1 cellular context compared by ENCODE assay signal in the genomic region with DNA sequence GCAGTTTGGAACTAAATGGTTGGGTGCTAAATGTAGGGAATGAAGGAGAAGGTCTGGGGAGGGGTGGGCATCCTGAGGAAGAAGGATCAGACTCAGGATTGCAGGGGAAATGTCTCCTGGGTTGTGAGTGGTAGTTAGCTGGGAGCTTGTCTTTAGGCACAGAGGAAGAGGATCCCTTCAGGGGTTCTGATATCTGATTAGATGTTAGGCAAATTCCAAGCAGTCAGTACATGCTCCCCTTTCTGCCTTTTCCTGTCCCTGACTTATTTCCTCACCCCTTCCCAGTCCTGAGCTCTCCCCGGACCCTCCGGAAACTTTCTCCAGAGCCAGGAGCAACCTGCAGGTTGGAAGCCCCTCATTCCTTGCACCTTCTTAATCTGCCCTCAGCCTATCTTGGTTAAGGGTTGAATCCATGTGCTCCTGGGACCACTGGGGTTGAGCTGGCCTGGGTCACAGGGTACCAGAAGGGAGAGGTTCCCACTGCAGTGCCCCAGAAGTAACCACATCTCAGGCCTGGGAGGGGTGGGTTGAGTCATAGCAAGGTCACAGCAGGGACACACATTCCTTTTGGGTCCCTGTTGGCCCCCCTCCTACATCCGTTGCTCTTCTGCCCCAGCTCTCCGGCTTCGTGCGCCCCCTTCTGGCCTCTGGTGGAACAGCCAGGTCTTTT.
TF ChIP-seq lines count a peak whose summit lies in the region.

No MANE protein-coding gene starts in this region.

TF ChIP-seq in H1, 55 proteins besides CTCF, POLR2A, EP300 and RAD21:
- TF ChIP-seq CHD2 (IDR thresholded peaks at IDR 0.05; ENCODE audit: low read length) (no peak), KDM1A (IDR thresholded peaks at IDR 0.05; ENCODE audit: borderline replicate concordance, low read length) (no peak), TEAD4 (IDR thresholded peaks at IDR 0.05; ENCODE audit: low read depth, low read length) (peak; percentile 85), SP4 (IDR thresholded peaks at IDR 0.05; ENCODE audit: low read length) (no peak), BACH1 (IDR thresholded peaks at IDR 0.05; ENCODE audit: low read length) (no peak), YY1 (IDR thresholded peaks at IDR 0.05; ENCODE audit: low read depth, low read length) (no peak), SIN3A (conservative IDR thresholded peaks at IDR 0.05 in 1 of 2, IDR thresholded peaks at IDR 0.05 in 1 of 2; ENCODE audit: low read depth in 1 of 2, low read length in 2 of 2) (no peak), POLR2AphosphoS5 (IDR thresholded peaks at IDR 0.05; ENCODE audit: low read depth, low read length) (no peak), SUZ12 (IDR thresholded peaks at IDR 0.05; ENCODE audit: low read length) (0 out of 2 replicates have a peak, but pooled peaks have one; percentile 8), TBP (IDR thresholded peaks at IDR 0.05; ENCODE audit: low read depth, low read length) (no peak), ZNF274 (IDR thresholded peaks at IDR 0.05; ENCODE audit: borderline replicate concordance, extremely low read depth, low read length) (no peak), CEBPB (IDR thresholded peaks at IDR 0.05; ENCODE audit: low read depth, low read length) (no peak), GTF2F1 (IDR thresholded peaks at IDR 0.05; ENCODE audit: borderline replicate concordance, low read depth, low read length) (no peak), TAF1 (IDR thresholded peaks at IDR 0.05; ENCODE audit: low read depth, low read length) (no peak), JUND (IDR thresholded peaks at IDR 0.05; ENCODE audit: low read length) (peak; percentile 87), RBBP5 (IDR thresholded peaks at IDR 0.05; ENCODE audit: borderline replicate concordance, low read depth, low read length) (no peak), KDM5A (IDR thresholded peaks at IDR 0.05; ENCODE audit: low read length) (no peak), JUN (IDR thresholded peaks at IDR 0.05; ENCODE audit: low read depth, low read length) (0 out of 2 replicates have a peak, but pooled peaks have one; percentile 31), ASH2L (IDR thresholded peaks at IDR 0.05; ENCODE audit: low read length) (no peak), RXRA (IDR thresholded peaks at IDR 0.05; ENCODE audit: insufficient read depth, low read depth, low read length) (0 out of 2 replicates have a peak, but pooled peaks have one; percentile 51), KDM4A (IDR thresholded peaks at IDR 0.05; ENCODE audit: low read depth, low read length, severe bottlenecking) (no peak), SAP30 (IDR thresholded peaks at IDR 0.05; ENCODE audit: insufficient read depth, insufficient replicate concordance, low read length) (no peak), NRF1 (IDR thresholded peaks at IDR 0.05; ENCODE audit: low read depth, low read length) (no peak), SIX5 (IDR thresholded peaks at IDR 0.05; ENCODE audit: low read depth, low read length) (no peak), CTBP2 (IDR thresholded peaks at IDR 0.05; ENCODE audit: borderline replicate concordance, insufficient read depth, insufficient read length, low read length) (no peak), POU5F1 (IDR thresholded peaks at IDR 0.05; ENCODE audit: low read depth, low read length) (no peak), HDAC2 (IDR thresholded peaks at IDR 0.05; ENCODE audit: borderline replicate concordance in 1 of 2, low read depth in 2 of 2, low read length in 2 of 2) (no peak)
- TF ChIP-seq, protein P1, sequence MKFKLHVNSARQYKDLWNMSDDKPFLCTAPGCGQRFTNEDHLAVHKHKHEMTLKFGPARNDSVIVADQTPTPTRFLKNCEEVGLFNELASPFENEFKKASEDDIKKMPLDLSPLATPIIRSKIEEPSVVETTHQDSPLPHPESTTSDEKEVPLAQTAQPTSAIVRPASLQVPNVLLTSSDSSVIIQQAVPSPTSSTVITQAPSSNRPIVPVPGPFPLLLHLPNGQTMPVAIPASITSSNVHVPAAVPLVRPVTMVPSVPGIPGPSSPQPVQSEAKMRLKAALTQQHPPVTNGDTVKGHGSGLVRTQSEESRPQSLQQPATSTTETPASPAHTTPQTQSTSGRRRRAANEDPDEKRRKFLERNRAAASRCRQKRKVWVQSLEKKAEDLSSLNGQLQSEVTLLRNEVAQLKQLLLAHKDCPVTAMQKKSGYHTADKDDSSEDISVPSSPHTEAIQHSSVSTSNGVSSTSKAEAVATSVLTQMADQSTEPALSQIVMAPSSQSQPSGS (IDR thresholded peaks at IDR 0.05; ENCODE audit: low read length): no peak
TF ChIP-seq in H1: peak in this region for 5.
